In the genomic region with DNA sequence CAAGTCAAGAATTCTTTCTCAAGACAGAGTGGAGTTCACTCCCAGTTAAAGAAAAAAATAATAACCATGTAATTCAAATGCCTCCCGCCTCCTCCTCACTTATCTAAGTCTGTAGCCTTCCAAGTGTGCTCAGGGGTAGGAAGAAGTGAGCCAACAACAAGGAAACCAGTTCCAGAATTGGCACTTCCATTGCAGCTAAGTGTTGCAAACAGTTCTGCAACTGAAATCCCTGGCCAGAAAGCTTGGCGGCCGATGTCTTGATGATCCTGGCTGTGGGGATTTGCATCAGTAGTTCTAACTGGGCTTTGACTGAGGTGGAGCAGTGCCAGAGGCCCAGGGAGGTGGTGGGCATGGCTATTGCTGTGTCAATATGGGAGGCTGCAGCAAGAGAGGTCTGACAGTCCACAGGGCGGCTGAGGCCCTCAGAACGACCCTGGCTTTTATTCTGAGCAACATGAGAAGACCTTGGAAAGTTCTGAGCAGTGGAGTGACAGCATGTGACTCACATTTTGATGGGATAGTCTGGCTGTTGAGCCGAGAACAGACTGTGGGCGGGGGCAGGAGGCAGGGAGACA, we compare ENCODE assay signal across 21 cellular contexts. TPM values are rescaled to one million over a fixed set of nuclear protein-coding genes. Genes with fewer than 3 reads are reported as not detected.
DNase-seq lines count a peak whose midpoint lies in the region; ATAC-seq and TF ChIP-seq lines count a peak whose summit lies in the region.
"Had no signal": no experiment of that assay in that cellular context is flagged by ENCODE, and none has a peak within 500 bp of the region (broad histone marks: within the 10 kb centered on the region; RNA-seq: fewer than 3 reads in every experiment).

No MANE protein-coding gene starts in this region.

- no peak overlapping the region for H3K4me2 ChIP-seq in hepatocyte
- H3K4me2 ChIP-seq: A549, GM23338 had no signal

- H3K4me1 ChIP-seq in hepatocyte (ENCODE audit: insufficient read depth) (peaks cover 15% of the 10 kb centered on the region), gastrocnemius medialis (no peaks in the 10 kb centered on the region)

- ATAC-seq in gastrocnemius medialis: peak; percentile 14 to 26
- ATAC-seq: A549; GM23338; mucosa of descending colon; stimulated activated memory B cell treated with anti-CD40 and anti-IgM and Interleukin-4, amounts not matched to agents 10 μg/mL and 1 μg/mL and 100 μg/mL, for 72 hours had no signal

- H2AFZ ChIP-seq in hepatocyte: no peak overlapping the region
- H2AFZ ChIP-seq: GM23338 had no signal

- WGBS in hepatocyte (ENCODE audit: low lambda C conversion rate, missing lambda C conversion rate): 83% methylated on average over 7 of the region's 7 CpGs

- DNase-seq in D341Med (ENCODE audit: low spot score) (peak; percentile 2), coronary artery (ENCODE audit: low spot score) (peak; percentile 83), hepatocyte (ENCODE audit: low spot score) (peak; percentile 20), gastrocnemius medialis (peak in 1 of 2 donors; percentile 37), foreskin melanocyte (no peak), NOMO-1 (lab: John Stamatoyannopoulos, UW; ENCODE audit: unreplicated experiment in 2 of 2) (no peak), NCI-H2081 treated with DMSO at 0.1 percent for 48 hours (lab: John Stamatoyannopoulos, UW) (no peak)
- DNase-seq in stimulated activated CD4-positive, alpha-beta T cell treated with anti-CD3 and anti-CD28 coated beads, Interleukin-15, amount 100 ng/mL, for 24 hours: no peak
- DNase-seq: activated naive CD4-positive, alpha-beta T cell treated with anti-CD3 and anti-CD28 coated beads, Interleukin-2, amount 50 U/mL, for 16 hours; Caco-2; cortex of kidney; KG1; mucosa of descending colon; NCI-H1048; NCI-H2029 treated with DMSO at 0.1 percent for 48 hours; NCI-H524; SIG-M5; T-helper 1 cell had no signal

- H3K27me3 ChIP-seq in hepatocyte (no peaks in the 10 kb centered on the region), gastrocnemius medialis (no peaks in the 10 kb centered on the region)

- H3K36me3 ChIP-seq in hepatocyte (replicated peaks; ENCODE audit: insufficient read depth, low read depth) (no peaks in the 10 kb centered on the region), gastrocnemius medialis (no peaks in the 10 kb centered on the region)

- in situ Hi-C loops in gastrocnemius medialis (cut with MboI; ENCODE audit: low sequenced_read_pairs in 4 of 4): no loop called here

- H4K20me1 ChIP-seq in hepatocyte (ENCODE audit: insufficient read depth, poor library complexity, severe bottlenecking): no peaks in the 10 kb centered on the region

- TF ChIP-seq CTCF in coronary artery (IDR thresholded peaks at IDR 0.05): no peak
- no peak for TF ChIP-seq CTCF in hepatocyte (IDR thresholded peaks at IDR 0.05; ENCODE audit: poor library complexity)
- no peak for TF ChIP-seq CTCF in gastrocnemius medialis (IDR thresholded peaks at IDR 0.05 in 4 of 5, conservative IDR thresholded peaks at IDR 0.05 in 1 of 5)

- H3K9me3 ChIP-seq in hepatocyte (ENCODE audit: low read depth) (no peaks in the 10 kb centered on the region), gastrocnemius medialis (no peaks in the 10 kb centered on the region)
- H3K9me3 ChIP-seq: A549, Caco-2, mucosa of descending colon had no signal

- H3K27ac ChIP-seq in coronary artery: peak overlapping the region in 1 of 2 donors; percentile 76
- H3K27ac ChIP-seq in hepatocyte: peak overlapping the region; percentile 7
- H3K27ac ChIP-seq in gastrocnemius medialis: no peak overlapping the region
- H3K27ac ChIP-seq: A549 had no signal

- H3K79me2 ChIP-seq in hepatocyte: no peaks in the 10 kb centered on the region

- intact Hi-C loops in gastrocnemius medialis (cut with DNase I; ENCODE audit: low total_unique reads): loop anchor here (10.0 kb wide), 1 partner anchor 64 kb away; no protein-coding TSS in a partner anchor

- H3K4me3 ChIP-seq in coronary artery: no peak overlapping the region
- H3K4me3 ChIP-seq in hepatocyte: no peak overlapping the region
- no peak overlapping the region for H3K4me3 ChIP-seq in gastrocnemius medialis
- H3K4me3 ChIP-seq: A549, GM23338, mucosa of descending colon had no signal

- no peak for TF ChIP-seq POLR2A in gastrocnemius medialis (IDR thresholded peaks at IDR 0.05)

- H3K9me2 ChIP-seq in hepatocyte (replicated peaks; ENCODE audit: insufficient read depth): no peaks in the 10 kb centered on the region

RNA-seq across cellular contexts. Expression of gene DHCR7, which starts 19.2 kb away (rescaled TPM):
- total RNA-seq in hepatocyte (140 and 159 TPM in 2 replicates), gastrocnemius medialis (1 to 10 TPM; 2.5 to 7.3 (median 5.9) TPM)
- polyA plus RNA-seq in hepatocyte: 267 and 303 TPM in 2 replicates

RNA-seq across cellular contexts. Expression of gene NADSYN1, which starts 24.1 kb away (rescaled TPM):
- total RNA-seq in hepatocyte: 42.0 and 49.1 TPM in 2 replicates
- polyA plus RNA-seq in hepatocyte: 43.7 and 68.7 TPM in 2 replicates
- 10 to 100 TPM; 10.5 to 27.1 (median 16.0) TPM for total RNA-seq in gastrocnemius medialis

Comparison
In these comparisons a context has a peak if more than half of its experiments do, and no peak if none do; other contexts are left out.
1. DNase-seq: peak in D341Med (single experiment), coronary artery (single experiment) and hepatocyte (single experiment); none in foreskin melanocyte (single experiment), stimulated activated CD4-positive, alpha-beta T cell treated with anti-CD3 and anti-CD28 coated beads, Interleukin-15, amount 100 ng/mL, for 24 hours (single experiment), NOMO-1 (0 of 2) and NCI-H2081 treated with DMSO at 0.1 percent for 48 hours (single experiment).
2. RNA of gene DHCR7, which starts 19.2 kb away (total RNA-seq): 140 to 159 TPM in hepatocyte; 2.5 to 7.3 TPM in gastrocnemius medialis; every median in the first group is over 10 times any median in the second.